ENCODE assay signal across 10 cellular contexts in the genomic region with DNA sequence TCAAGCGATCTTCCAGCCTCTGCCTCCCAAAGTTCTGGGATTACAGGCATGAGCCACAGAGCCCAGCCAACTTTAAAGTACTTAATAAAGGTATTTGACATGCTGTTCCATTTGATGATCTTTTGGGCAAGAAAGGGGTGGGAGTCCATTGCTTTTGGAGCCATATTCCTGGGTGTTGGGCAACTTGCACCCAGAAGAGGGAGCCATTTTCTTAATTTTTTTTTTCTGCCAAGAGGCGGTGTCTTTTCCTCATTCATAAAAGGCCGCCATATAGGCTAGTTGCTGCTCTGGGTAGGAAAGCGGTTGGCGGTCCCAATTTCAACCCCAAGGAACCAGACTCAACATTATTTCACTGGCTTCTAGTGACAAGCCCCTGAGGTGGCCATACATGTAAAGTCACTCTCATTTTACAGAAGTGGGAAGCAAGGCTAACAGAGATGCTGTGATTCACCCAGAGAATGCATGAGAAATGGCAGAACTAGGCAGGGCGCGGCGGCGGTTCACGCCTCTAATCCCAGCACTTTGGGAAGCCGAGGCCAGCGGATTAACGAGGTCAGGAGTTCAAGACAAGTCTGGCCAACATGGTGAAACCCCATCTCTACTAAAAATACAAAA.
DNase-seq lines count a peak whose midpoint lies in the region; ATAC-seq, FAIRE-seq and TF ChIP-seq lines count a peak whose summit lies in the region.
"Had no signal": no experiment of that assay in that cellular context is flagged by ENCODE, and none has a peak within 500 bp of the region (broad histone marks: within the 10 kb centered on the region; RNA-seq: fewer than 3 reads in every experiment).

No MANE protein-coding gene starts in this region.

- H3K9me3 Mint-ChIP-seq in stimulated activated effector memory CD8-positive, alpha-beta T cell treated with anti-CD3 and anti-CD28 coated beads, Interleukin-12 subunit alpha, Interleukin-12 subunit beta, amount 100 ng/mL, for 72 hours: no peaks in the 10 kb centered on the region
- H3K9me3 Mint-ChIP-seq: memory B cell; stimulated activated naive CD8-positive, alpha-beta T cell treated with anti-CD3 and anti-CD28 coated beads, Interleukin-15, amount 100 ng/mL, for 72 hours had no signal

- DNase-seq in NCI-H1694 (lab: John Stamatoyannopoulos, UW) (peak; percentile 2), bronchial epithelial cell (ENCODE audit: low read depth) (peak; percentile 18), neuronal stem cell (ENCODE audit: low spot score) (peak; percentile 30), GF-D8 (lab: John Stamatoyannopoulos, UW) (no peak)
- DNase-seq in stimulated activated CD4-positive, alpha-beta T cell treated with anti-CD3 and anti-CD28 coated beads, Interleukin-4, amount 100 ng/mL, for 1 hour: no peak
- no peak for DNase-seq in stimulated activated effector memory CD8-positive, alpha-beta T cell treated with anti-CD3 and anti-CD28 coated beads, Interleukin-12 subunit alpha, Interleukin-12 subunit beta, amount 100 ng/mL, for 72 hours (ENCODE audit: low spot score in 2 of 2)

- ATAC-seq in HG02870 (IDR thresholded peaks at IDR 0.05; ENCODE audit: unreplicated experiment): no peak
- ATAC-seq in stimulated activated effector memory CD8-positive, alpha-beta T cell treated with anti-CD3 and anti-CD28 coated beads, Interleukin-12 subunit alpha, Interleukin-12 subunit beta, amount 100 ng/mL, for 72 hours: no peak
- ATAC-seq: stimulated activated naive CD8-positive, alpha-beta T cell treated with anti-CD3 and anti-CD28 coated beads, Interleukin-15, amount 100 ng/mL, for 72 hours had no signal

- H3K27me3 ChIP-seq in bronchial epithelial cell (ENCODE audit: control insufficient read depth, insufficient read depth, low read length) (no peaks in the 10 kb centered on the region), neuronal stem cell (ENCODE audit: control insufficient read depth in 3 of 3, insufficient read depth in 3 of 3, low read depth in 1 of 3, low read length in 3 of 3) (no peaks in the 10 kb centered on the region)

- no peak overlapping the region for H2BK15ac ChIP-seq in neuronal stem cell (ENCODE audit: low read length)

- H2AK5ac ChIP-seq in neuronal stem cell (ENCODE audit: low read depth, low read length): no peak overlapping the region

- no peak overlapping the region for H3K18ac ChIP-seq in neuronal stem cell (ENCODE audit: low read length)

- no peak overlapping the region for H3K4me2 ChIP-seq in neuronal stem cell (ENCODE audit: insufficient read depth, low read length, poor library complexity, severe bottlenecking)

- H3K14ac ChIP-seq in neuronal stem cell (ENCODE audit: low read length): no peak overlapping the region

- no peak overlapping the region for H3K4ac ChIP-seq in neuronal stem cell (ENCODE audit: low read length)

- WGBS in neuronal stem cell (ENCODE audit: extremely low coverage in 2 of 2, insufficient read length in 2 of 2, insufficient replicate concordance in 1 of 2), 2 donors: no CpG with 5 or more reads among the region's 13 CpGs

- no peak overlapping the region for H3K4me3 ChIP-seq in bronchial epithelial cell (ENCODE audit: low read depth, low read length)
- H3K4me3 ChIP-seq in neuronal stem cell (ENCODE audit: low read length in 2 of 2): no peak overlapping the region

- no peaks in the 10 kb centered on the region for H3K9me3 ChIP-seq in neuronal stem cell (replicated peaks in 1 of 2; ENCODE audit: control insufficient read depth in 2 of 2, insufficient read depth in 1 of 2, low read depth in 1 of 2, low read length in 2 of 2)

- H2AFZ ChIP-seq in neuronal stem cell (ENCODE audit: low read length): no peak overlapping the region

- no peak overlapping the region for H2BK12ac ChIP-seq in neuronal stem cell (ENCODE audit: low read length)

- no peak overlapping the region for H2BK5ac ChIP-seq in neuronal stem cell (ENCODE audit: low read length)

- H3K36me3 ChIP-seq in bronchial epithelial cell (ENCODE audit: control insufficient read depth, insufficient read depth, low read length): no peaks in the 10 kb centered on the region
- peaks cover 0 to 2% of the 10 kb centered on the region in 2 donors for H3K36me3 ChIP-seq in neuronal stem cell (replicated peaks in 1 of 2; ENCODE audit: control insufficient read depth in 2 of 2, insufficient read depth in 2 of 2, low read length in 2 of 2)

- no peak overlapping the region for H2BK120ac ChIP-seq in neuronal stem cell (ENCODE audit: low read depth, low read length)

- no peak overlapping the region for H3K4me3 Mint-ChIP-seq in stimulated activated effector memory CD8-positive, alpha-beta T cell treated with anti-CD3 and anti-CD28 coated beads, Interleukin-12 subunit alpha, Interleukin-12 subunit beta, amount 100 ng/mL, for 72 hours
- H3K4me3 Mint-ChIP-seq: memory B cell; stimulated activated naive CD8-positive, alpha-beta T cell treated with anti-CD3 and anti-CD28 coated beads, Interleukin-15, amount 100 ng/mL, for 72 hours had no signal

- no peak for FAIRE-seq in bronchial epithelial cell (lab: Jason Lieb, UNC)

- no peak overlapping the region for H4K91ac ChIP-seq in neuronal stem cell (ENCODE audit: low read depth, low read length, poor library complexity)

- H4K8ac ChIP-seq in neuronal stem cell (ENCODE audit: low read depth, low read length): no peak overlapping the region

- no peak overlapping the region for H3K23ac ChIP-seq in neuronal stem cell (ENCODE audit: low read depth, low read length, poor library complexity)

- no peak overlapping the region for H3K27ac Mint-ChIP-seq in stimulated activated effector memory CD8-positive, alpha-beta T cell treated with anti-CD3 and anti-CD28 coated beads, Interleukin-12 subunit alpha, Interleukin-12 subunit beta, amount 100 ng/mL, for 72 hours
- H3K27ac Mint-ChIP-seq: memory B cell had no signal

- H3K9ac ChIP-seq in neuronal stem cell (ENCODE audit: low read depth, low read length, poor library complexity): no peak overlapping the region

- no peaks in the 10 kb centered on the region for H3K4me1 ChIP-seq in neuronal stem cell (ENCODE audit: control insufficient read depth in 2 of 2, insufficient read depth in 1 of 2, low read depth in 1 of 2, low read length in 2 of 2)

- no peaks in the 10 kb centered on the region for H3K79me1 ChIP-seq in neuronal stem cell (ENCODE audit: low read depth, low read length)

- TF ChIP-seq CTCF in GM12873 (IDR thresholded peaks at IDR 0.05; ENCODE audit: insufficient read depth, low read depth, low read length, missing control alignments): peak; percentile 38
- TF ChIP-seq CTCF in bronchial epithelial cell (IDR thresholded peaks at IDR 0.05; ENCODE audit: insufficient read depth, low read length, severe bottlenecking): peak; percentile 40

- no peak overlapping the region for H3K27ac ChIP-seq in neuronal stem cell (replicated peaks; ENCODE audit: low read length)

- H3K36me3 Mint-ChIP-seq in stimulated activated effector memory CD8-positive, alpha-beta T cell treated with anti-CD3 and anti-CD28 coated beads, Interleukin-12 subunit alpha, Interleukin-12 subunit beta, amount 100 ng/mL, for 72 hours: no peaks in the 10 kb centered on the region
- H3K36me3 Mint-ChIP-seq: memory B cell had no signal

- H3K4me1 Mint-ChIP-seq in stimulated activated effector memory CD8-positive, alpha-beta T cell treated with anti-CD3 and anti-CD28 coated beads, Interleukin-12 subunit alpha, Interleukin-12 subunit beta, amount 100 ng/mL, for 72 hours: no peaks in the 10 kb centered on the region
- H3K4me1 Mint-ChIP-seq: memory B cell; stimulated activated naive CD8-positive, alpha-beta T cell treated with anti-CD3 and anti-CD28 coated beads, Interleukin-15, amount 100 ng/mL, for 72 hours had no signal

Comparison
In these comparisons a context has a peak if more than half of its experiments do, and no peak if none do; other contexts are left out.
1. DNase-seq: peak in NCI-H1694 (single experiment), bronchial epithelial cell (single experiment) and neuronal stem cell (single experiment); none in stimulated activated CD4-positive, alpha-beta T cell treated with anti-CD3 and anti-CD28 coated beads, Interleukin-4, amount 100 ng/mL, for 1 hour (single experiment), stimulated activated effector memory CD8-positive, alpha-beta T cell treated with anti-CD3 and anti-CD28 coated beads, Interleukin-12 subunit alpha, Interleukin-12 subunit beta, amount 100 ng/mL, for 72 hours (0 of 2) and GF-D8 (single experiment).